10 cellular contexts compared by ENCODE assay signal in the genomic region with DNA sequence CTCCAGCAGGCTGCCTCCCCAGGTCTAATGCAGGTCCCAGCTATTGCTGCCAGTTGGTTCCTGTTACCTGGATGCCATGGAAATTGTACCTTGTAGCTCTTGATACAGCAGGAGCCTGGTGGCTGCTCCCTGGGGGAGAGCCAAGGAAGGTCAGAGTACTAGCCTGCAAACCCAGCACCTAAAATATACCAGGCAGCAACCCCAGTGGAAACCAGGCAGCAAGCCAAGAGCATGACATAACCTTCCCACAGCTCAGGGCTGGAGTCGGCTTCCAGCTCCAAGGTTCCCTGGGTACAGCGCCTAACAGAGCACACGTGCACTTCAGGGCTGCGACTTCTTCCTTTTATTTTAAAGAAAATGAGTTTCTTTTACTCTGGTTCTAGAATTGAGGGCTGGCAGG. TPM values are rescaled to one million over a fixed set of nuclear protein-coding genes. Genes with fewer than 3 reads are reported as not detected.
DNase-seq lines count a peak whose midpoint lies in the region; ATAC-seq and TF ChIP-seq lines count a peak whose summit lies in the region.
"Had no signal": no experiment of that assay in that cellular context is flagged by ENCODE, and none has a peak within 500 bp of the region (broad histone marks: within the 10 kb centered on the region; RNA-seq: fewer than 3 reads in every experiment).

No MANE protein-coding gene starts in this region.

- no peak overlapping the region for H3K27ac Mint-ChIP-seq in immature natural killer cell

- DNase-seq in GM04504 (ENCODE audit: low read depth) (peak; percentile 14), NCI-H774 (lab: John Stamatoyannopoulos, UW) (peak; percentile 50), fibroblast of villous mesenchyme (ENCODE audit: low read depth) (peak; percentile 54), posterior vena cava (ENCODE audit: low spot score) (peak; percentile 93), superior temporal gyrus (ENCODE audit: extremely low spot score) (no peak), SKM-1 (lab: John Stamatoyannopoulos, UW; ENCODE audit: unreplicated experiment) (no peak), immature natural killer cell (no peak)

- no peak for TF ChIP-seq CTCF in fibroblast of villous mesenchyme (IDR thresholded peaks at IDR 0.05; ENCODE audit: insufficient read depth, low read depth, low read length)

- H3K4me3 Mint-ChIP-seq in immature natural killer cell: no peak overlapping the region

- H3K27me3 Mint-ChIP-seq in immature natural killer cell (ENCODE audit: low read depth in 3 of 3): peaks cover 2 to 16% (median 9%) of the 10 kb centered on the region in 3 donors

- H3K9me3 Mint-ChIP-seq in immature natural killer cell: no peaks in the 10 kb centered on the region

- no peaks in the 10 kb centered on the region for H3K4me1 Mint-ChIP-seq in immature natural killer cell

- no peak for ATAC-seq in HG03565 (IDR thresholded peaks at IDR 0.05; ENCODE audit: unreplicated experiment)
- ATAC-seq: HCT116 had no signal

- intact Hi-C loops in posterior vena cava (cut with DNase I): no loop called here

- no peaks in the 10 kb centered on the region for H3K36me3 Mint-ChIP-seq in immature natural killer cell

- H3K4me3 ChIP-seq in fibroblast of villous mesenchyme (ENCODE audit: low read depth, low read length): no peak overlapping the region

RNA-seq across cellular contexts. Expression of a gene that starts 30.3 kb away (rescaled TPM):
- total RNA-seq in fibroblast of villous mesenchyme: not detected in 2 replicates
- not detected for total RNA-seq in posterior vena cava
- not detected for polyA plus RNA-seq in immature natural killer cell
- polyA plus RNA-seq: esophagus had no signal

Comparison
In these comparisons a context has a peak if more than half of its experiments do, and no peak if none do; other contexts are left out.
1. DNase-seq: peak in GM04504 (single experiment), NCI-H774 (single experiment), fibroblast of villous mesenchyme (single experiment) and posterior vena cava (single experiment); none in superior temporal gyrus (single experiment), SKM-1 (single experiment) and immature natural killer cell (0 of 3).